ENCODE assay signal across 8 cellular contexts in the genomic region with DNA sequence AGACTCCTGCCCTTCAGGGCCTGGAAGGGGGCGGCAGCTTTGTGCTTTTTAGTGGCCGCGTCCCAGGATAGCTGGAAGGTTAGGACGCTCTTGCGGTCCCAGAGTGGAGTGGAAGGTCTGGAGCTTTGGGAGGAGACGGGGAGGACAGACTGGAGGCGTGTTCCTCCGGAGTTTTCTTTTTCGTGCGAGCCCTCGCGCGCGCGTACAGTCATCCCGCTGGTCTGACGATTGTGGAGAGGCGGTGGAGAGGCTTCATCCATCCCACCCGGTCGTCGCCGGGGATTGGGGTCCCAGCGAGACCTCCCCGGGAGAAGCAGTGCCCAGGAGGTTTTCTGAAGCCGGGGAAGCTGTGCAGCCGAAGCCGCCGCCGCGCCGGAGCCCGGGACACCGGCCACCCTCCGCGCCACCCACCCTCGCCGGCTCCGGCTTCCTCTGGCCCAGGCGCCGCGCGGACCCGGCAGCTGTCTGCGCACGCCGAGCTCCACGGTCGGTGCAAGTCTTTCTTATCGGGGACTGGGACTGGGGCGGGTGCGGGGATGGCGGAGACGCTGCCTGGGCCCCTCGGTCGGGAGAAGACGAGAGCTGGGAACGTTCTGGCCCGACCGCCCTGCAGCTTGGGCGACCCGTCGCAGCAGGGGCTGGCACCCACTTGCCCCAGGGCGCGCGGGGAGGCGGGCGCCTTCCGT. TPM values are rescaled to one million over a fixed set of nuclear protein-coding genes. Genes with fewer than 3 reads are reported as not detected.
A peak's percentile ranks its signal among the peaks of the same experiment; 100 is the strongest.
DNase-seq lines count a peak whose midpoint lies in the region; ATAC-seq and TF ChIP-seq lines count a peak whose summit lies in the region.

Gene EDNRA, plus strand, starts transcription at position 207 of the 686 bp plus-strand sequence. CDS start 4,585 bp downstream, outside the sequence.

- H2BK5ac ChIP-seq in neuronal stem cell (ENCODE audit: low read length): no peak within 1 kb of the TSS

- peak within 1 kb of the TSS; percentile 43 for H2BK12ac ChIP-seq in neuronal stem cell (ENCODE audit: low read length)

- H3K18ac ChIP-seq in neuronal stem cell (ENCODE audit: low read length): peak within 1 kb of the TSS; percentile 93

- H3K23ac ChIP-seq in neuronal stem cell (ENCODE audit: low read depth, low read length, poor library complexity): no peak within 1 kb of the TSS

- no peak for TF ChIP-seq CTCF in AG09309 (IDR thresholded peaks at IDR 0.05; ENCODE audit: control insufficient read depth, insufficient read depth, low read depth, low read length, missing control alignments)
- no peak for TF ChIP-seq CTCF in Panc1 (IDR thresholded peaks at IDR 0.05)
- no peak for TF ChIP-seq CTCF in foreskin fibroblast (IDR thresholded peaks at IDR 0.05; ENCODE audit: low read depth, low read length)

- no peaks in the 10 kb centered on the region for H3K79me1 ChIP-seq in neuronal stem cell (ENCODE audit: low read depth, low read length)

- intact Hi-C loops in Panc1 (cut with micrococcal nuclease; ENCODE audit: unreplicated experiment): no loop called here

- no peaks in the 10 kb centered on the region for H3K4me1 ChIP-seq in Panc1 (ENCODE audit: control insufficient read depth, insufficient read depth, low read length)
- H3K4me1 ChIP-seq in neuronal stem cell (ENCODE audit: control insufficient read depth in 2 of 2, insufficient read depth in 1 of 2, low read depth in 1 of 2, low read length in 2 of 2): no peaks in the 10 kb centered on the region

- peak within 1 kb of the TSS; percentile 89 for H2AFZ ChIP-seq in neuronal stem cell (ENCODE audit: low read length)

- no peaks in the 10 kb centered on the region for H3K9me3 ChIP-seq in Panc1 (ENCODE audit: control insufficient read depth, insufficient read depth, low read depth, low read length)
- no peaks in the 10 kb centered on the region for H3K9me3 ChIP-seq in neuronal stem cell (replicated peaks in 1 of 2; ENCODE audit: control insufficient read depth in 2 of 2, insufficient read depth in 1 of 2, low read depth in 1 of 2, low read length in 2 of 2)

- no peak within 1 kb of the TSS for H3K14ac ChIP-seq in neuronal stem cell (ENCODE audit: low read length)

- H4K91ac ChIP-seq in neuronal stem cell (ENCODE audit: low read depth, low read length, poor library complexity): no peak within 1 kb of the TSS

- H3K27me3 ChIP-seq in Panc1 (ENCODE audit: control insufficient read depth, insufficient read depth, low read length): peaks cover 2% of the 10 kb centered on the region; the same call in 1 of the 2 replicates
- peaks cover 0 to 43% (median 3%) of the 10 kb centered on the region in 3 experiments for H3K27me3 ChIP-seq in neuronal stem cell (ENCODE audit: control insufficient read depth in 3 of 3, insufficient read depth in 3 of 3, low read depth in 1 of 3, low read length in 3 of 3)

- CTCF ChIA-PET in Panc1 (lab: Charles Lee): no interaction called here

- POLR2A ChIA-PET in Panc1 (lab: Charles Lee): no interaction called here

- peak within 1 kb of the TSS; percentile 78 for H4K8ac ChIP-seq in neuronal stem cell (ENCODE audit: low read depth, low read length)

- ATAC-seq in Panc1 (peak; percentile 80), HG03175 (IDR thresholded peaks at IDR 0.05; ENCODE audit: unreplicated experiment) (no peak)

- H3K4me3 ChIP-seq in AG09309 (ENCODE audit: control insufficient read depth, low read depth, low read length): peak within 1 kb of the TSS; percentile 51
- peak within 1 kb of the TSS; percentile 32 to 35; a peak in 3 of 4 replicates for H3K4me3 ChIP-seq in Panc1 (ENCODE audit: low read depth in 2 of 2, low read length in 2 of 2)
- H3K4me3 ChIP-seq in foreskin fibroblast (ENCODE audit: low read depth in 1 of 2, low read length in 2 of 2): peak within 1 kb of the TSS; percentile 58 to 63
- H3K4me3 ChIP-seq in neuronal stem cell (ENCODE audit: low read length in 2 of 2): peak within 1 kb of the TSS; percentile 12 to 78

- BruUV-seq in Panc1 (replicated peaks; lab: Mats Ljungman, UMichigan): no TSS peak

- H3K36me3 ChIP-seq in Panc1 (ENCODE audit: control insufficient read depth, insufficient read depth, low read length) (no peaks in the 10 kb centered on the region), neuronal stem cell (replicated peaks in 1 of 2; ENCODE audit: control insufficient read depth in 2 of 2, insufficient read depth in 2 of 2, low read length in 2 of 2) (peaks cover 0 to 2% of the 10 kb centered on the region in 2 donors)

- H3K27ac ChIP-seq in Panc1 (ENCODE audit: low read length) (no peak within 1 kb of the TSS), neuronal stem cell (replicated peaks; ENCODE audit: low read length) (no peak within 1 kb of the TSS)

- peak within 1 kb of the TSS; percentile 80 for H3K9ac ChIP-seq in neuronal stem cell (ENCODE audit: low read depth, low read length, poor library complexity)

- no peak for DNase-seq in AG09309 (ENCODE audit: low read depth)
- DNase-seq in Panc1 (ENCODE audit: low read depth, low spot score): no peak
- peak; percentile 61 to 87 for DNase-seq in foreskin fibroblast
- DNase-seq in neuronal stem cell (ENCODE audit: low spot score): peak; percentile 36
- no peak for DNase-seq in effector CD8-positive, alpha-beta T cell (lab: John Stamatoyannopoulos, UW)
- DNase-seq in DMS114 treated with DMSO at 0.1 percent for 48 hours (lab: John Stamatoyannopoulos, UW; ENCODE audit: unreplicated experiment): no peak
- no peak for DNase-seq in activated T-cell treated with anti-CD3 and anti-CD28 coated beads for 4 hours

- H3K4ac ChIP-seq in neuronal stem cell (ENCODE audit: low read length): no peak within 1 kb of the TSS

- H2BK15ac ChIP-seq in neuronal stem cell (ENCODE audit: low read length): peak within 1 kb of the TSS; percentile 77

- WGBS in neuronal stem cell (ENCODE audit: extremely low coverage in 2 of 2, insufficient read length in 2 of 2, insufficient replicate concordance in 1 of 2), 2 donors: no CpG with 5 or more reads among the region's 68 CpGs

- peak within 1 kb of the TSS; percentile 84 for H3K4me2 ChIP-seq in neuronal stem cell (ENCODE audit: insufficient read depth, low read length, poor library complexity, severe bottlenecking)

- no peak within 1 kb of the TSS for H2AK5ac ChIP-seq in neuronal stem cell (ENCODE audit: low read depth, low read length)

- H2BK120ac ChIP-seq in neuronal stem cell (ENCODE audit: low read depth, low read length): peak within 1 kb of the TSS; percentile 81

- in situ Hi-C loops in Panc1 (cut with HindIII; ENCODE audit: low pct_unique_long_range_greater_than_20kb, low sequenced_read_pairs): no loop called here

RNA-seq across cellular contexts. Expression of gene EDNRA, which starts in this region (rescaled TPM):
- 0.13 TPM for total RNA-seq in Panc1 (2021; ENCODE audit: unreplicated experiment)
- not detected for polyA plus RNA-seq in Panc1 (2012; ENCODE audit: insufficient read length)
- 5.6 TPM for polyA plus RNA-seq in neuronal stem cell (2013, experiment 1 of 2)
- polyA plus RNA-seq in neuronal stem cell (2013, experiment 2 of 2): 5.6 TPM

Comparison
In these comparisons a context has a peak if more than half of its experiments do, and no peak if none do; other contexts are left out.
1. Peak in ATAC-seq and H3K4me3 ChIP-seq in Panc1; RNA of the gene not detected or under 1 TPM.
2. DNase-seq: peak in foreskin fibroblast (2 of 2) and neuronal stem cell (single experiment); none in AG09309 (single experiment), Panc1 (single experiment), effector CD8-positive, alpha-beta T cell (single experiment), DMS114 treated with DMSO at 0.1 percent for 48 hours (single experiment) and activated T-cell treated with anti-CD3 and anti-CD28 coated beads for 4 hours (single experiment).
3. Peak in every context shown above with its lines, with median percentiles within 50 percentile points of each other: H3K4me3 ChIP-seq.